ENCODE assay signal across 17 cellular contexts in genomic region chr14:78524766-78525165, GRCh38.
A peak's percentile ranks its signal among the peaks of the same experiment; 100 is the strongest.
DNase-seq lines count a peak whose midpoint lies in the region; ATAC-seq and TF ChIP-seq lines count a peak whose summit lies in the region.
"Had no signal": no experiment of that assay in that cellular context is flagged by ENCODE, and none has a peak within 500 bp of the region (broad histone marks: within the 10 kb centered on the region; RNA-seq: fewer than 3 reads in every experiment).

No MANE protein-coding gene starts in this region.

- H3K9me3 ChIP-seq in WERI-Rb-1 (ENCODE audit: severe bottlenecking), result no peaks in the 10 kb centered on the region
- H3K9me3 ChIP-seq: Caco-2, HAP-1 had no signal

- no peak overlapping the region for H3K4me3 ChIP-seq in WERI-Rb-1 (ENCODE audit: low read depth, low read length)
- H3K4me3 ChIP-seq: GM12878, GM23248, HAP-1 had no signal

- peaks cover 3% of the 10 kb centered on the region for H3K27me3 ChIP-seq in WERI-Rb-1 (ENCODE audit: insufficient read depth, low read depth, severe bottlenecking)

- H3K27ac ChIP-seq in WERI-Rb-1, result no peak overlapping the region
- H3K27ac ChIP-seq: C4-2B, GM23248 had no signal

- no peak for TF ChIP-seq CTCF in WERI-Rb-1 (IDR thresholded peaks at IDR 0.05; ENCODE audit: low read depth, low read length)

- DNase-seq in D341Med (ENCODE audit: low spot score) (peak; percentile 57), NCI-H524 (lab: John Stamatoyannopoulos, UW) (peak; percentile 92 to 97), WERI-Rb-1 (peak; percentile 88), ureter (ENCODE audit: low spot score) (no peak), AG20443 (ENCODE audit: low spot score) (no peak)
- DNase-seq: ACHN; AML-193; Caco-2; CD4-positive, alpha-beta T cell; DMS53; DND-41; EL; GM23248 had no signal

- ATAC-seq in GM19035 (IDR thresholded peaks at IDR 0.05; ENCODE audit: unreplicated experiment), result no peak
- ATAC-seq: GM12878 had no signal

- no peaks in the 10 kb centered on the region for H3K36me3 ChIP-seq in WERI-Rb-1
- H3K36me3 ChIP-seq: HAP-1 had no signal

Comparison
In these comparisons a context has a peak if more than half of its experiments do, and no peak if none do; other contexts are left out.
1. DNase-seq: peak in D341Med (single experiment), NCI-H524 (2 of 2) and WERI-Rb-1 (single experiment); none in ureter (single experiment) and AG20443 (single experiment).